ENCODE assay signal across 1 cellular context in genomic region chr9:70257512-70257911, GRCh38.
TF ChIP-seq lines count a peak whose summit lies in the region.

No MANE protein-coding gene starts in this region.

TF ChIP-seq in GM23338, 12 proteins besides CTCF, POLR2A, EP300 and RAD21 (continued from another document):
- TF ChIP-seq REST (IDR thresholded peaks at IDR 0.05; ENCODE audit: unreplicated experiment) = no peak
- TF ChIP-seq EZH2 (IDR thresholded peaks at IDR 0.05; ENCODE audit: low read depth, unreplicated experiment) = no peak
- TF ChIP-seq STAT1 (IDR thresholded peaks at IDR 0.05; ENCODE audit: unreplicated experiment) = no peak
- TF ChIP-seq CREB1 (CRISPR knock-in tag; IDR thresholded peaks at IDR 0.05; ENCODE audit: low read depth) = no peak
